8 cellular contexts compared by ENCODE assay signal in the genomic region with DNA sequence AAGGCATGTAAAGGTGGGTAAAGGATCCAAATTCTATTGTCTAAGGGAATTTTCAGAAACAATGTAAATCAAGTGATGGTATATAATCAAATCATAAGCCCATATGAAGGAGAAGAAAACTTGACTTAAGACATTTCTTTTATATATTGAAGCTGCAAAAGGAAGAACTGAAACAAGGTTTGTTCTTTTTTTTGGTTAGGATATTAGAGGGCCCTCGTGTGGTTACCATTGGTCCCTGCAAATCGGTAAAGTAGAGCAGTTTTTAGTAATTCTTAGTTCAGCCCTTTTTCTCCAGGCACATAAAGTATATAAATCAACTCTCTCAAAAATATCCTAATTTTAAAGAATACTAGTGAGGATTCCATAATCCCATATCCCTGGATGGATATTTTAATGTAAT.
DNase-seq lines count a peak whose midpoint lies in the region; ATAC-seq and TF ChIP-seq lines count a peak whose summit lies in the region.

No MANE protein-coding gene starts in this region.

- no peaks in the 10 kb centered on the region for H3K9me3 ChIP-seq in hepatocyte (ENCODE audit: low read depth)
- no peaks in the 10 kb centered on the region for H3K9me3 ChIP-seq in uterus

- DNase-seq in EL, result peak; percentile 51
- DNase-seq in activated B cell treated with CpG ODN at 0.5 μM for 24 hours, result no peak
- peak; percentile 22 for DNase-seq in hepatocyte (ENCODE audit: low spot score)
- no peak for DNase-seq in uterus
- no peak for DNase-seq in NCI-H1930 (lab: John Stamatoyannopoulos, UW)
- DNase-seq in GM19240 (ENCODE audit: insufficient read length, low spot score), result no peak
- DNase-seq in kidney glomerular epithelial cell (lab: John Stamatoyannopoulos, UW), result no peak

- H3K4me2 ChIP-seq in hepatocyte, result peak overlapping the region; percentile 56

- H3K36me3 ChIP-seq in hepatocyte (replicated peaks; ENCODE audit: insufficient read depth, low read depth) (no peaks in the 10 kb centered on the region), uterus (no peaks in the 10 kb centered on the region)

- peak overlapping the region; percentile 95 for H3K27ac Mint-ChIP-seq in activated B cell treated with CpG ODN at 0.5 μM for 24 hours

- H3K4me3 ChIP-seq in hepatocyte (no peak overlapping the region), uterus (no peak overlapping the region)

- POLR2A ChIA-PET in activated B cell treated with CpG ODN at 0.5 μM for 24 hours (lab: Charles Lee), result interaction anchor here (0.9 to 4.3 kb wide), 21 partner anchors 14 to 198 kb away, joined by 3 to 114 read pairs (median 13); a partner anchor contains a TSS

- ATAC-seq in HG03066 (IDR thresholded peaks at IDR 0.05; ENCODE audit: low read depth, unreplicated experiment) (peak; percentile 47), activated B cell treated with CpG ODN at 0.5 μM for 24 hours (ENCODE audit: low read depth) (peak; percentile 48)

- no peak for TF ChIP-seq POLR2A in uterus (IDR thresholded peaks at IDR 0.05)

- H3K4me1 ChIP-seq in hepatocyte (ENCODE audit: insufficient read depth), result peaks cover 24% of the 10 kb centered on the region
- no peaks in the 10 kb centered on the region for H3K4me1 ChIP-seq in uterus

- H3K9me3 Mint-ChIP-seq in activated B cell treated with CpG ODN at 0.5 μM for 24 hours, result no peaks in the 10 kb centered on the region

- intact Hi-C loops in activated B cell treated with CpG ODN at 0.5 μM for 24 hours (cut with micrococcal nuclease) (loop anchor here (1.0 to 5.0 kb wide), 8 partner anchors 12 to 620 kb away; a partner anchor contains a TSS), uterus (cut with DNase I; ENCODE audit: low total_unique reads) (no loop called here)

- peaks cover 41% of the 10 kb centered on the region for H3K4me1 Mint-ChIP-seq in activated B cell treated with CpG ODN at 0.5 μM for 24 hours

- H4K20me1 ChIP-seq in hepatocyte (ENCODE audit: insufficient read depth, poor library complexity, severe bottlenecking), result no peaks in the 10 kb centered on the region

- no peaks in the 10 kb centered on the region for H3K36me3 Mint-ChIP-seq in activated B cell treated with CpG ODN at 0.5 μM for 24 hours (ENCODE audit: low read depth)

- 39% methylated on average over 2 of the region's 2 CpGs for WGBS in hepatocyte (ENCODE audit: low lambda C conversion rate, missing lambda C conversion rate)

- H3K27ac ChIP-seq in hepatocyte (peak overlapping the region; percentile 38), uterus (no peak overlapping the region)

- H3K79me2 ChIP-seq in hepatocyte, result no peaks in the 10 kb centered on the region

- H3K27me3 ChIP-seq in hepatocyte (no peaks in the 10 kb centered on the region), uterus (no peaks in the 10 kb centered on the region)

- no peak overlapping the region for H2AFZ ChIP-seq in hepatocyte

- no peaks in the 10 kb centered on the region for H3K9me2 ChIP-seq in hepatocyte (replicated peaks; ENCODE audit: insufficient read depth)

- CTCF ChIA-PET in activated B cell treated with CpG ODN at 0.5 μM for 24 hours (lab: Charles Lee), result interaction anchor here (0.8 to 6.9 kb wide), 37 partner anchors 9 to 209 kb away, joined by 3 to 106 read pairs (median 6); a partner anchor contains a TSS

- no peak overlapping the region for H3K4me3 Mint-ChIP-seq in activated B cell treated with CpG ODN at 0.5 μM for 24 hours

- TF ChIP-seq CTCF in activated B cell treated with CpG ODN at 0.5 μM for 24 hours (IDR thresholded peaks at IDR 0.05) (peak; percentile 34), hepatocyte (IDR thresholded peaks at IDR 0.05; ENCODE audit: poor library complexity) (peak; percentile 58), uterus (IDR thresholded peaks at IDR 0.05) (peak in 3 of 4 experiments; percentile 7 to 19 (median 12))

- H3K27me3 Mint-ChIP-seq in activated B cell treated with CpG ODN at 0.5 μM for 24 hours, result no peaks in the 10 kb centered on the region

Comparison
In these comparisons a context has a peak if more than half of its experiments do, and no peak if none do; other contexts are left out.
1. DNase-seq: peak in EL (single experiment) and hepatocyte (single experiment); none in activated B cell treated with CpG ODN at 0.5 μM for 24 hours (single experiment), uterus (0 of 2), NCI-H1930 (0 of 2), GM19240 (single experiment) and kidney glomerular epithelial cell (single experiment).
2. Peak in every context shown above with its lines, with median percentiles within 50 percentile points of each other: CTCF ChIP-seq.